In the genomic region with DNA sequence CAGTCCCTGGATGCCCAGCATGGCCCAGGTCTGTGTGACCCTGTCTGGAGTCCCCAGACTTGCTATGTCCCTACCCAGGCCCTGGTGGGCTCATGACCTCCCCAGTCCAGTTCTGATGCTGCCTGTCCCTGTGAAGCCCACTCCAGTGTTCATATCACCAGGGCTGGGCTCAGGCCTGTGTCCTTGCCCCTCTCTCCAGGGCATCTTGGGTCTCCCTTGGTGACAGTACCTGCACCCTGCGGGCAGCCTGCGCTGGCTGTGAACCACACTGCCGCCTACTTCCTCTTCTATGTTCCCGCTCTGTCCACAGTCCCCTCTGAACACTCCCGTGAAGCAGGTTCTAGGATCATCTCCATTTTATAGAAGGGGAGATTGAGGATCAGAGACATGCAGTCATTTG, we compare ENCODE assay signal across 3 cellular contexts. TPM values are rescaled to one million over a fixed set of nuclear protein-coding genes. Genes with fewer than 3 reads are reported as not detected.
"Had no signal": no experiment of that assay in that cellular context is flagged by ENCODE, and none has a peak within 500 bp of the region (broad histone marks: within the 10 kb centered on the region; RNA-seq: fewer than 3 reads in every experiment).

No MANE protein-coding gene starts in this region.

RNA-seq across cellular contexts. Expression of a gene that starts 13.1 kb away (rescaled TPM):
- polyA plus RNA-seq: heart right ventricle, right cardiac atrium, small intestine had no signal
